Comparison of ENCODE assay signal across 12 cellular contexts in the genomic region with DNA sequence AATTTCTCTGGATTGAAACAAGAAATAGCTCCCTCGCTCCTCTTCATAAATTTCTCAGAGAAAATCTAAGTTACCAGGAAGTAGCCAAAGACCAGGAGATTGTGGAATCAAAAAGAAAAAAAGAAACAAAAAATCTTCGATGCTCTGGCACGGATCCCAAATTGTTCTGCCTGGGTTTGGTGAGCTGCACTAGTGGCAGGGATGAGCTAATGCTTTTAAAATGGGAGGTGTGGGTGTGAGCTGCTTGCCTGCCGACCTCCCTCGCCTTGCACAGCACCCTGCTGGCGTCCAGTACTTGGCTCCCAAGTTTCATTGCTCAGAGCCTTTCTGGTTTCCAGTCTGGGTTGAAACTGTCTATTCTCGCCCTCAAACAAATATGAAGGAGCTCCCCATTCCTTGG. TPM values are rescaled to one million over a fixed set of nuclear protein-coding genes. Genes with fewer than 3 reads are reported as not detected.
DNase-seq lines count a peak whose midpoint lies in the region; ATAC-seq and TF ChIP-seq lines count a peak whose summit lies in the region.
"Had no signal": no experiment of that assay in that cellular context is flagged by ENCODE, and none has a peak within 500 bp of the region (broad histone marks: within the 10 kb centered on the region; RNA-seq: fewer than 3 reads in every experiment).

No MANE protein-coding gene starts in this region.

- peaks cover 28% of the 10 kb centered on the region for H3K9me1 ChIP-seq in IMR-90 (ENCODE audit: insufficient read depth, low read length)

- no TSS peak for BruUV-seq in IMR-90 (replicated peaks; lab: Mats Ljungman, UMichigan)

- peak overlapping the region; percentile 51 for H3K23ac ChIP-seq in IMR-90 (ENCODE audit: low read depth, low read length)

- H2BK120ac ChIP-seq in IMR-90 (ENCODE audit: low read depth, low read length) = peak overlapping the region; percentile 23; the same call in 1 of the 2 replicates

- H2BK15ac ChIP-seq in IMR-90 (ENCODE audit: low read depth, low read length) = no peak overlapping the region

- H3K9me3 ChIP-seq in IMR-90 (ENCODE audit: control insufficient read depth, insufficient read depth, low read length) (no peaks in the 10 kb centered on the region), lower lobe of right lung (no peaks in the 10 kb centered on the region), thyroid gland (no peaks in the 10 kb centered on the region)

- peak overlapping the region; percentile 78 for H2AFZ ChIP-seq in IMR-90 (replicated peaks; ENCODE audit: low read length, poor library complexity)

- no peak overlapping the region for H3K27ac Mint-ChIP-seq in activated CD4-positive, alpha-beta memory T cell treated with anti-CD3 and anti-CD28 coated beads for 36 hours

- TF ChIP-seq CTCF in IMR-90 (conservative IDR thresholded peaks at IDR 0.05; ENCODE audit: low read depth, low read length) (no peak), lower lobe of right lung (IDR thresholded peaks at IDR 0.05) (no peak), thyroid gland (IDR thresholded peaks at IDR 0.05) (peak in 1 of 6 experiments; percentile 5)

- H3K36me3 ChIP-seq in IMR-90 (ENCODE audit: control insufficient read depth, insufficient read depth, low read length) (peaks cover 28% of the 10 kb centered on the region), lower lobe of right lung (peaks cover 19% of the 10 kb centered on the region), thyroid gland (no peaks in the 10 kb centered on the region)

- in situ Hi-C loops in IMR-90 (cut with MboI; ENCODE audit: low sequenced_read_pairs) = loop anchor here (25.0 kb wide), 1 partner anchor 842 kb away; no protein-coding TSS in a partner anchor

- no peaks in the 10 kb centered on the region for H3K36me3 Mint-ChIP-seq in activated CD4-positive, alpha-beta memory T cell treated with anti-CD3 and anti-CD28 coated beads for 36 hours

- no peak overlapping the region for H2BK5ac ChIP-seq in IMR-90 (ENCODE audit: low read depth, low read length, poor library complexity, severe bottlenecking)

- ATAC-seq in IMR-90 (ENCODE audit: low read depth) = no peak
- no peak for ATAC-seq in lower lobe of right lung
- no peak for ATAC-seq in GM19035 (IDR thresholded peaks at IDR 0.05; ENCODE audit: unreplicated experiment)
- ATAC-seq: PC-3 had no signal

- peaks cover 71% of the 10 kb centered on the region for H4K20me1 ChIP-seq in IMR-90 (ENCODE audit: insufficient read depth, low read length)

- intact Hi-C loops in IMR-90 (cut with micrococcal nuclease) (loop anchor here (10.0 kb wide), 1 partner anchor 389 kb away; a partner anchor contains a TSS), lower lobe of right lung (cut with DNase I) (no loop called here), thyroid gland (cut with DNase I) (no loop called here)
- intact Hi-C loops in activated CD4-positive, alpha-beta memory T cell treated with anti-CD3 and anti-CD28 coated beads for 36 hours (cut with micrococcal nuclease) = no loop called here

- peak overlapping the region; percentile 87 for H3K14ac ChIP-seq in IMR-90 (replicated peaks; ENCODE audit: low read depth, low read length)

- TF ChIP-seq RAD21 in IMR-90 (IDR thresholded peaks at IDR 0.05; ENCODE audit: low read length) = no peak

- peaks cover 18% of the 10 kb centered on the region for H3K4me1 ChIP-seq in IMR-90 (ENCODE audit: control insufficient read depth, insufficient read depth, low read length)
- H3K4me1 ChIP-seq in lower lobe of right lung = peaks cover 48% of the 10 kb centered on the region
- H3K4me1 ChIP-seq in thyroid gland = peaks cover 51 to 64% of the 10 kb centered on the region in 2 donors

- H2AK9ac ChIP-seq in IMR-90 (replicated peaks; ENCODE audit: low read depth, low read length, poor library complexity) = peak overlapping the region; percentile 88

- WGBS in IMR-90 (ENCODE audit: extremely low coverage in 2 of 2, insufficient read length in 1 of 2), 2 experiments = 25% methylated on average over 4 of the region's 7 CpGs; no CpG with 5 or more reads in 1 of the 2 experiments
- 51 to 52% methylated on average over 7 of the region's 7 CpGs for WGBS in thyroid gland, 2 donors

- H3K4me1 Mint-ChIP-seq in activated CD4-positive, alpha-beta memory T cell treated with anti-CD3 and anti-CD28 coated beads for 36 hours (ENCODE audit: low read depth) = peaks cover 2% of the 10 kb centered on the region

- TF ChIP-seq POLR2A in IMR-90 (IDR thresholded peaks at IDR 0.05; ENCODE audit: low read depth, low read length) (no peak), thyroid gland (IDR thresholded peaks at IDR 0.05) (no peak)

- no peaks in the 10 kb centered on the region for H3K9me3 Mint-ChIP-seq in activated CD4-positive, alpha-beta memory T cell treated with anti-CD3 and anti-CD28 coated beads for 36 hours

- peak overlapping the region; percentile 34; the same call in 1 of the 2 replicates for H3K56ac ChIP-seq in IMR-90 (ENCODE audit: extremely low read depth, insufficient read depth, low read length)

- H3K4me2 ChIP-seq in IMR-90 (ENCODE audit: low read depth, low read length) = peak overlapping the region; percentile 93

- no peak overlapping the region for H3K18ac ChIP-seq in IMR-90 (ENCODE audit: low read depth, low read length)

- H3K27me3 ChIP-seq in IMR-90 (ENCODE audit: control insufficient read depth, insufficient read depth, low read length) (no peaks in the 10 kb centered on the region), lower lobe of right lung (ENCODE audit: low read depth) (peaks cover 15% of the 10 kb centered on the region), thyroid gland (no peaks in the 10 kb centered on the region)

- dilution Hi-C loops in IMR-90 (cut with HindIII; ENCODE audit: low sequenced_read_pairs, unreplicated experiment) = no loop called here

- H4K5ac ChIP-seq in IMR-90 (ENCODE audit: low read depth, low read length) = no peak overlapping the region

- DNase-seq in IMR-90 (peak; percentile 71), dedifferentiated amniotic fluid mesenchymal stem cell (ENCODE audit: extremely low spot score) (peak; percentile 58), lower lobe of right lung (no peak), thyroid gland (no peak), middle frontal gyrus (ENCODE audit: extremely low spot score, low spot score) (no peak), DMS153 treated with DMSO at 0.1 percent for 48 hours (lab: John Stamatoyannopoulos, UW; ENCODE audit: unreplicated experiment) (no peak)
- no peak for DNase-seq in activated CD4-positive, alpha-beta memory T cell treated with anti-CD3 and anti-CD28 coated beads for 36 hours
- DNase-seq: activated CD4-positive, alpha-beta T cell treated with anti-CD3 and anti-CD28 coated beads, Interleukin-2, amount 50 U/mL, for 4 hours; GF-D8; MV-4-11; PC-3 had no signal

- H3K9ac ChIP-seq in IMR-90 (ENCODE audit: low read depth, low read length) = peak overlapping the region; percentile 95

- peak overlapping the region in 1 of 2 experiments; percentile 64; a peak in 2 of 4 replicates for H4K8ac ChIP-seq in IMR-90 (ENCODE audit: low read depth in 2 of 2, low read length in 2 of 2)

- H3K4me3 Mint-ChIP-seq in activated CD4-positive, alpha-beta memory T cell treated with anti-CD3 and anti-CD28 coated beads for 36 hours = no peak overlapping the region

- H3K4ac ChIP-seq in IMR-90 (ENCODE audit: low read depth, low read length) = peak overlapping the region; percentile 5

- peak overlapping the region; percentile 75 for H3K4me3 ChIP-seq in IMR-90 (ENCODE audit: insufficient read depth, low read depth, low read length)
- peak overlapping the region; percentile 77 for H3K4me3 ChIP-seq in lower lobe of right lung
- H3K4me3 ChIP-seq in thyroid gland (replicated peaks in 1 of 3) = peak overlapping the region; percentile 8 to 80 (median 77)

- H4K91ac ChIP-seq in IMR-90 (ENCODE audit: insufficient read depth, low read depth, low read length) = peak overlapping the region; percentile 43; the same call in 1 of the 2 replicates

- H3K27me3 Mint-ChIP-seq in activated CD4-positive, alpha-beta memory T cell treated with anti-CD3 and anti-CD28 coated beads for 36 hours = peaks cover 50% of the 10 kb centered on the region

- H2AK5ac ChIP-seq in IMR-90 (ENCODE audit: low read depth, low read length) = no peak overlapping the region

- CTCF ChIA-PET in IMR-90 (lab: Yijun Ruan, JAX) = interaction anchor here (1.0 to 1.4 kb wide), 3 partner anchors 9 to 145 kb away, joined by 3 to 5 read pairs (median 3); no protein-coding TSS in a partner anchor
- CTCF ChIA-PET in activated CD4-positive, alpha-beta memory T cell treated with anti-CD3 and anti-CD28 coated beads for 36 hours (lab: Charles Lee) = no interaction called here

- H3K27ac ChIP-seq in IMR-90 (ENCODE audit: insufficient read depth, low read length) = no peak overlapping the region
- H3K27ac ChIP-seq in lower lobe of right lung = peak overlapping the region; percentile 93
- H3K27ac ChIP-seq in thyroid gland = peak overlapping the region; percentile 78 to 90 (median 89)

- H2BK20ac ChIP-seq in IMR-90 (ENCODE audit: low read depth, low read length) = no peak overlapping the region

- POLR2A ChIA-PET in IMR-90 (lab: Charles Lee; ENCODE audit: unreplicated experiment) = interaction anchor here (0.7 to 1.0 kb wide), 2 partner anchors 9 to 327 kb away, joined by 3 read pairs; no protein-coding TSS in a partner anchor
- POLR2A ChIA-PET in activated CD4-positive, alpha-beta memory T cell treated with anti-CD3 and anti-CD28 coated beads for 36 hours (lab: Charles Lee) = no interaction called here

- peaks cover 27 to 66% of the 10 kb centered on the region in 2 experiments for H3K79me1 ChIP-seq in IMR-90 (ENCODE audit: low read depth in 1 of 2, low read length in 2 of 2)

TF ChIP-seq in IMR-90, 13 proteins besides CTCF, POLR2A, EP300 and RAD21 (continues in another document):
- no peak for TF ChIP-seq MAZ (IDR thresholded peaks at IDR 0.05; ENCODE audit: borderline replicate concordance, low read depth, low read length)
- no peak for TF ChIP-seq CEBPB (IDR thresholded peaks at IDR 0.05; ENCODE audit: low read depth, low read length)
- no peak for TF ChIP-seq RCOR1 (IDR thresholded peaks at IDR 0.05; ENCODE audit: insufficient replicate concordance, low read length)
- TF ChIP-seq, protein P1, sequence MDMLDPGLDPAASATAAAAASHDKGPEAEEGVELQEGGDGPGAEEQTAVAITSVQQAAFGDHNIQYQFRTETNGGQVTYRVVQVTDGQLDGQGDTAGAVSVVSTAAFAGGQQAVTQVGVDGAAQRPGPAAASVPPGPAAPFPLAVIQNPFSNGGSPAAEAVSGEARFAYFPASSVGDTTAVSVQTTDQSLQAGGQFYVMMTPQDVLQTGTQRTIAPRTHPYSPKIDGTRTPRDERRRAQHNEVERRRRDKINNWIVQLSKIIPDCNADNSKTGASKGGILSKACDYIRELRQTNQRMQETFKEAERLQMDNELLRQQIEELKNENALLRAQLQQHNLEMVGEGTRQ (IDR thresholded peaks at IDR 0.05; ENCODE audit: low read depth, low read length) = no peak
- no peak for TF ChIP-seq SMC3 (IDR thresholded peaks at IDR 0.05; ENCODE audit: low read depth, low read length)

RNA-seq across cellular contexts. Expression of a gene that starts 2.5 kb away (rescaled TPM):
- total RNA-seq in IMR-90 (2012; rRNA removed) (98.8 and 108 TPM in 2 replicates), lower lobe of right lung (390 TPM), thyroid gland (100 to 1,000 TPM; 424 to 772 (median 543) TPM)
- 173 and 179 TPM in 2 replicates for polyA plus RNA-seq in IMR-90 (2012; rRNA removed)
- 114 and 148 TPM in 2 replicates for polyA plus RNA-seq in IMR-90 (2012; cell fraction: cytosol; rRNA removed)
- 70.7 and 131 TPM in 2 replicates for polyA plus RNA-seq in IMR-90 (2012; cell fraction: nucleus; rRNA removed; ENCODE audit: low replicate concordance)
- not detected for total RNA-seq in activated CD4-positive, alpha-beta memory T cell treated with anti-CD3 and anti-CD28 coated beads for 36 hours
- total RNA-seq: PC-3 had no signal

Comparison
In these comparisons a context has a peak if more than half of its experiments do, and no peak if none do; other contexts are left out.
1. DNase-seq: peak in IMR-90 (single experiment) and dedifferentiated amniotic fluid mesenchymal stem cell (single experiment); none in lower lobe of right lung (single experiment), thyroid gland (0 of 2), activated CD4-positive, alpha-beta memory T cell treated with anti-CD3 and anti-CD28 coated beads for 36 hours (single experiment), middle frontal gyrus (single experiment) and DMS153 treated with DMSO at 0.1 percent for 48 hours (single experiment).
2. RNA of a gene that starts 2.5 kb away (total RNA-seq): 424 to 772 TPM in thyroid gland, 390 TPM in lower lobe of right lung (single experiment) and 98.8 to 108 TPM in IMR-90; not detected in activated CD4-positive, alpha-beta memory T cell treated with anti-CD3 and anti-CD28 coated beads for 36 hours; every median in the first group is over 10 times any median in the second.
3. Peak in every context shown above with its lines, with median percentiles within 50 percentile points of each other: H3K4me3 ChIP-seq.